In the genomic region with DNA sequence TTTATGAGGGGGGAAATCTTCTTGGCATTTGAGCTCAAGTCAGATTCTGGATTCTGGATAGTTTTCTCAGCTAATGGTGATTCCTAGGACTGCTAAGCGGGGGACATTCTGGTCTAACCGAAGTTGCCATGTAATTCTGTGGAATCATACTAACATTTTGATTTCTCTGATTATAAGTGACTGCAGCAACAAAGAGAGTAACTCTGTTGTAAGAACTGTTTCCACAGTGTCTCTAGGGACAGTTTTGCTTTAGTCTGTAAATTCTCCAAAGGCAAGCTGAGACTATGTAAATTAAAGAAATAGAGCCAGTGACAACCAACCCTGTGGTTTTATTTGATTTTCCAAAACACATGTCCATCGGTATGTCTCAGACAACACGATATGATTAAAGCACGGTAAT, we compare ENCODE assay signal across 32 cellular contexts.
"Had no signal": no experiment of that assay in that cellular context is flagged by ENCODE, and none has a peak within 500 bp of the region (broad histone marks: within the 10 kb centered on the region; RNA-seq: fewer than 3 reads in every experiment).

No MANE protein-coding gene starts in this region.

- ATAC-seq: activated CD4-positive, CD25-positive, alpha-beta regulatory T cell treated with anti-CD3 and anti-CD28 coated beads, Interleukin-2, amount 50 U/mL, for 24 hours; left lung; lower lobe of right lung; natural killer cell; sciatic nerve; stimulated activated naive B cell treated with anti-CD40 and anti-IgM and Interleukin-4, amounts not matched to agents 10 μg/mL and 1 μg/mL and 100 μg/mL, for 72 hours; T-helper 17 cell had no signal

- H3K4me3 ChIP-seq: left lung, lower lobe of right lung, ovary, prostate gland, smooth muscle cell, stomach, transverse colon had no signal

- H3K36me3 Mint-ChIP-seq: activated naive CD4-positive, alpha-beta T cell treated with anti-CD3 and anti-CD28 coated beads, Interleukin-2, amount 10 ng/mL, durations not matched to agents 7 days and 5 days; natural killer cell had no signal

- H3K4me1 ChIP-seq: left lung, lower lobe of right lung, prostate gland had no signal

- H3K27ac ChIP-seq: left lung, lower lobe of right lung, ovary, prostate gland, stomach, transverse colon, WERI-Rb-1 had no signal

- H3K4me3 Mint-ChIP-seq: activated naive CD4-positive, alpha-beta T cell treated with anti-CD3 and anti-CD28 coated beads, Interleukin-2, amount 10 ng/mL, durations not matched to agents 7 days and 5 days; activated naive CD8-positive, alpha-beta T cell treated with anti-CD3 and anti-CD28 coated beads, Interleukin-2, amount 10 ng/mL, durations not matched to agents 7 days and 5 days; activated T-helper 1 cell treated with anti-CD3 and anti-CD28 coated beads, Interleukin-12 subunit alpha, Interleukin-12 subunit beta, Interleukin-2, Interleukin-4 antibody, amounts not matched to agents 30 ng/mL and 10 ng/mL and 1 ng/mL, durations not matched to agents 14 hours and 24 hours and 36 hours; central memory CD8-positive, alpha-beta T cell; natural killer cell; stimulated activated naive B cell treated with anti-CD40 and anti-IgM and Interleukin-4, amounts not matched to agents 10 μg/mL and 1 μg/mL and 100 μg/mL, for 72 hours; T-helper 17 cell had no signal

- H3K4me1 Mint-ChIP-seq: activated naive CD4-positive, alpha-beta T cell treated with anti-CD3 and anti-CD28 coated beads, Interleukin-2, amount 10 ng/mL, durations not matched to agents 7 days and 5 days; activated naive CD8-positive, alpha-beta T cell treated with anti-CD3 and anti-CD28 coated beads, Interleukin-2, amount 10 ng/mL, durations not matched to agents 7 days and 5 days; central memory CD8-positive, alpha-beta T cell; natural killer cell; stimulated activated naive B cell treated with anti-CD40 and anti-IgM and Interleukin-4, amounts not matched to agents 10 μg/mL and 1 μg/mL and 100 μg/mL, for 72 hours had no signal

- H3K9me3 ChIP-seq: left lung, lower lobe of right lung, ovary, prostate gland, stomach, transverse colon had no signal

- H3K36me3 ChIP-seq: left lung, lower lobe of right lung, ovary, prostate gland, stomach, transverse colon, WERI-Rb-1 had no signal

- H3K27me3 Mint-ChIP-seq: activated naive CD4-positive, alpha-beta T cell treated with anti-CD3 and anti-CD28 coated beads, Interleukin-2, amount 10 ng/mL, durations not matched to agents 7 days and 5 days; activated naive CD8-positive, alpha-beta T cell treated with anti-CD3 and anti-CD28 coated beads, Interleukin-2, amount 10 ng/mL, durations not matched to agents 7 days and 5 days; central memory CD8-positive, alpha-beta T cell; stimulated activated naive B cell treated with anti-CD40 and anti-IgM and Interleukin-4, amounts not matched to agents 10 μg/mL and 1 μg/mL and 100 μg/mL, for 72 hours; T-helper 17 cell had no signal

- H3K27ac Mint-ChIP-seq: activated naive CD4-positive, alpha-beta T cell treated with anti-CD3 and anti-CD28 coated beads, Interleukin-2, amount 10 ng/mL, durations not matched to agents 7 days and 5 days; activated naive CD8-positive, alpha-beta T cell treated with anti-CD3 and anti-CD28 coated beads, Interleukin-2, amount 10 ng/mL, durations not matched to agents 7 days and 5 days; activated T-helper 1 cell treated with anti-CD3 and anti-CD28 coated beads, Interleukin-12 subunit alpha, Interleukin-12 subunit beta, Interleukin-2, Interleukin-4 antibody, amounts not matched to agents 30 ng/mL and 10 ng/mL and 1 ng/mL, durations not matched to agents 14 hours and 24 hours and 36 hours; natural killer cell; stimulated activated naive B cell treated with anti-CD40 and anti-IgM and Interleukin-4, amounts not matched to agents 10 μg/mL and 1 μg/mL and 100 μg/mL, for 72 hours; T-helper 17 cell had no signal

- H3K4me2 ChIP-seq: smooth muscle cell had no signal

- H3K9me3 Mint-ChIP-seq: activated naive CD4-positive, alpha-beta T cell treated with anti-CD3 and anti-CD28 coated beads, Interleukin-2, amount 10 ng/mL, durations not matched to agents 7 days and 5 days; activated T-helper 1 cell treated with anti-CD3 and anti-CD28 coated beads, Interleukin-12 subunit alpha, Interleukin-12 subunit beta, Interleukin-2, Interleukin-4 antibody, amounts not matched to agents 30 ng/mL and 10 ng/mL and 1 ng/mL, durations not matched to agents 14 hours and 24 hours and 36 hours; central memory CD8-positive, alpha-beta T cell; natural killer cell had no signal

- H3K27me3 ChIP-seq: left lung, ovary, stomach, transverse colon had no signal

- DNase-seq: activated CD4-positive, alpha-beta T cell treated with anti-CD3 and anti-CD28 coated beads for 48 hours; activated CD4-positive, alpha-beta T cell treated with anti-CD3 and anti-CD28 coated beads, Interleukin-2, amount 50 U/mL, for 48 hours; activated CD8-positive, alpha-beta memory T cell treated with anti-CD3 and anti-CD28 coated beads for 24 hours; activated CD8-positive, alpha-beta memory T cell treated with anti-CD3 and anti-CD28 coated beads, Interleukin-2, amount 50 U/mL, for 4 hours; activated effector memory CD4-positive, alpha-beta T cell treated with anti-CD3 and anti-CD28 coated beads, Interleukin-2, amount 50 U/mL, for 16 hours; activated naive CD4-positive, alpha-beta T cell treated with anti-CD3 and anti-CD28 coated beads, Interleukin-2, amount 10 ng/mL, durations not matched to agents 7 days and 5 days; activated naive CD8-positive, alpha-beta T cell treated with anti-CD3 and anti-CD28 coated beads, Interleukin-2, amount 10 ng/mL, durations not matched to agents 7 days and 5 days; activated T-cell treated with anti-CD3 and anti-CD28 coated beads, Interleukin-2, amount 50 U/mL, for 1 hour; amniotic stem cell; dermis blood vessel endothelial cell; effector CD8-positive, alpha-beta T cell; kidney glomerular epithelial cell; left lung; lower lobe of right lung; mesenchymal stem cell; natural killer cell; ovary; retina; stimulated activated CD4-positive, alpha-beta T cell treated with anti-CD3 and anti-CD28 coated beads, Interleukin-15, amount 100 ng/mL, for 24 hours; stimulated activated CD4-positive, alpha-beta T cell treated with anti-CD3 and anti-CD28 coated beads, Interleukin-2, amount 100 ng/mL, for 24 hours; stimulated activated naive B cell treated with anti-CD40 and anti-IgM and Interleukin-4, amounts not matched to agents 10 μg/mL and 1 μg/mL and 100 μg/mL, for 72 hours; stomach; T-helper 17 cell; T1000; transverse colon; WERI-Rb-1 had no signal
